19 cellular contexts compared by ENCODE assay signal in the genomic region with DNA sequence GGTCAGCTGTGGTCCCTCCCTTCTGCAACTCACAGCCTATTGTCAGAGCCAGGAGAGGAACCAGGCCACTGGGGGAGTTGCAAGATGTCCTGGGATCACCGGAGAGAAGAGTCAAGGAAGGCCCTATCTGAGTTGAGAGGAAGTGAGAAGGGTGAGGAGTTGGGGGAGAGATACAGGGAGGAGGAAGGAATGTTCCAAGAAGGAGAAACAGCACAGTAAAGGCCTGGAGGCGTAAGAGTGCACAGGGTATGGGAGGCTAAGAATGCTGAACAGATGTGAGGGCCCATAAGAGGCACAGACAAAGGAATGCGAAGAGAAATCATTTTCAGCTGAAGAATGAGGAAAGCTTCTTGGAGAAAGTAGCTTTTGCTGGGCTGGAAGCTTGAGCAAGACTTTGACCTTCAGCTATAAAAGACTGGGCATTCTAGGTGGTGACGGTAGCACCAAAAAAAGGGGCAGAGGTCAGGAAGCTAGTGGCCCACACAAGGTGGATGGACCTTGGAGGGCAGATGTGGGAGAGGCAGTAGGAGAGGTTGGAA. TPM values are rescaled to one million over a fixed set of nuclear protein-coding genes. Genes with fewer than 3 reads are reported as not detected.
A peak's percentile ranks its signal among the peaks of the same experiment; 100 is the strongest.
DNase-seq lines count a peak whose midpoint lies in the region; ATAC-seq and TF ChIP-seq lines count a peak whose summit lies in the region.
"Had no signal": no experiment of that assay in that cellular context is flagged by ENCODE, and none has a peak within 500 bp of the region (broad histone marks: within the 10 kb centered on the region; RNA-seq: fewer than 3 reads in every experiment).

No MANE protein-coding gene starts in this region.

- no peak overlapping the region for H2BK15ac ChIP-seq in mesenchymal stem cell (ENCODE audit: low read depth, poor library complexity, severe bottlenecking)

- DNase-seq in Right ventricle myocardium superior (peak; percentile 26), heart right ventricle (no peak), colonic mucosa (peak; percentile 57), mesenchymal stem cell (peak; percentile 53), mesenteric fat pad (ENCODE audit: low spot score) (no peak)
- DNase-seq: activated CD4-positive, alpha-beta T cell treated with anti-CD3 and anti-CD28 coated beads, Interleukin-2, amount 50 U/mL, for 48 hours; activated naive CD4-positive, alpha-beta T cell treated with Interleukin-2 at 50 U/mL for 16 hours; cortex of kidney; DMS53; Karpas-422; NCI-H2107 had no signal

- H3K27me3 ChIP-seq in heart right ventricle (no peaks in the 10 kb centered on the region), colonic mucosa (no peaks in the 10 kb centered on the region), mesenchymal stem cell (ENCODE audit: control insufficient read depth in 1 of 2, insufficient read depth in 1 of 2, low read length in 2 of 2) (no peaks in the 10 kb centered on the region), gastroesophageal sphincter (peaks cover under 1% of the 10 kb centered on the region)

- TF ChIP-seq CTCF in heart right ventricle (IDR thresholded peaks at IDR 0.05) (no peak), colonic mucosa (IDR thresholded peaks at IDR 0.05) (no peak), gastroesophageal sphincter (IDR thresholded peaks at IDR 0.05) (no peak)

- no peak overlapping the region for H3K4me3 ChIP-seq in heart right ventricle
- H3K4me3 ChIP-seq in colonic mucosa: no peak overlapping the region
- H3K4me3 ChIP-seq in mesenchymal stem cell (ENCODE audit: insufficient read depth in 1 of 2, low read depth in 1 of 2, low read length in 2 of 2): no peak overlapping the region
- H3K4me3 ChIP-seq in gastroesophageal sphincter: no peak overlapping the region

- H3K18ac ChIP-seq in mesenchymal stem cell (ENCODE audit: low read depth in 1 of 2, low read length in 2 of 2): peak overlapping the region in 1 of 2 experiments; percentile 11

- H4K91ac ChIP-seq in mesenchymal stem cell (ENCODE audit: low read length): no peak overlapping the region

- H3K27ac ChIP-seq in heart right ventricle: no peak overlapping the region
- H3K27ac ChIP-seq in colonic mucosa: peak overlapping the region; percentile 69
- H3K27ac ChIP-seq in mesenchymal stem cell (ENCODE audit: low read length, poor library complexity, severe bottlenecking): no peak overlapping the region
- no peak overlapping the region for H3K27ac ChIP-seq in gastroesophageal sphincter

- H3K9me3 ChIP-seq in heart right ventricle (no peaks in the 10 kb centered on the region), colonic mucosa (no peaks in the 10 kb centered on the region), mesenchymal stem cell (ENCODE audit: control insufficient read depth, low read length) (no peaks in the 10 kb centered on the region), gastroesophageal sphincter (no peaks in the 10 kb centered on the region)

- no peaks in the 10 kb centered on the region for H3K79me1 ChIP-seq in mesenchymal stem cell (replicated peaks; ENCODE audit: low read length, poor library complexity, severe bottlenecking)

- peaks cover 0 to 42% (median 9%) of the 10 kb centered on the region in 9 donors for H3K4me1 ChIP-seq in heart right ventricle
- H3K4me1 ChIP-seq in colonic mucosa: peaks cover 5% of the 10 kb centered on the region
- H3K4me1 ChIP-seq in mesenchymal stem cell (ENCODE audit: control insufficient read depth, insufficient read depth, low read depth, low read length): peaks cover 19% of the 10 kb centered on the region
- peaks cover 0 to 5% (median 3%) of the 10 kb centered on the region in 3 donors for H3K4me1 ChIP-seq in gastroesophageal sphincter

- TF ChIP-seq POLR2A in gastroesophageal sphincter (IDR thresholded peaks at IDR 0.05): no peak

- H2BK12ac ChIP-seq in mesenchymal stem cell (ENCODE audit: low read length in 2 of 2): peak overlapping the region in 1 of 2 experiments; percentile 21

- no peak overlapping the region for H3K4ac ChIP-seq in mesenchymal stem cell (ENCODE audit: low read depth in 1 of 2, low read length in 2 of 2)

- H4K8ac ChIP-seq in mesenchymal stem cell (ENCODE audit: low read length): no peak overlapping the region

- H3K9ac ChIP-seq in colonic mucosa (ENCODE audit: low read depth in 2 of 2, low read length in 2 of 2) (no peak overlapping the region), mesenchymal stem cell (ENCODE audit: low read length) (peak overlapping the region; percentile 33)

- H3K23ac ChIP-seq in mesenchymal stem cell (ENCODE audit: low read length in 2 of 2): no peak overlapping the region

- no peak overlapping the region for H3K4me2 ChIP-seq in mesenchymal stem cell (ENCODE audit: low read length, poor library complexity, severe bottlenecking)

- ATAC-seq in Right ventricle myocardium superior (ENCODE audit: poor library complexity) (no peak), heart right ventricle (no peak), HG02678 (IDR thresholded peaks at IDR 0.05; ENCODE audit: unreplicated experiment) (no peak), gastroesophageal sphincter (no peak), HG03442 (IDR thresholded peaks at IDR 0.05; ENCODE audit: unreplicated experiment) (no peak)

- no peak for TF ChIP-seq EP300 in gastroesophageal sphincter (IDR thresholded peaks at IDR 0.05)

- H2AFZ ChIP-seq in mesenchymal stem cell (ENCODE audit: low read depth, low read length): no peak overlapping the region

- H2AK5ac ChIP-seq in mesenchymal stem cell (ENCODE audit: low read length, severe bottlenecking): no peak overlapping the region

- H2BK5ac ChIP-seq in mesenchymal stem cell (ENCODE audit: low read depth, low read length, poor library complexity, severe bottlenecking): no peak overlapping the region

- H3K36me3 ChIP-seq in heart right ventricle (no peaks in the 10 kb centered on the region), colonic mucosa (no peaks in the 10 kb centered on the region), mesenchymal stem cell (ENCODE audit: control insufficient read depth in 1 of 2, insufficient read depth in 2 of 2, low read depth in 1 of 2, low read length in 2 of 2) (peaks cover 0 to 6% of the 10 kb centered on the region in 2 experiments), gastroesophageal sphincter (no peaks in the 10 kb centered on the region)

- H2BK120ac ChIP-seq in mesenchymal stem cell (ENCODE audit: low read depth, low read length): no peak overlapping the region

- no peak overlapping the region for H3K14ac ChIP-seq in mesenchymal stem cell (ENCODE audit: low read length in 2 of 2)

- 73 to 74% methylated on average over 4 of the region's 4 CpGs for WGBS in heart right ventricle, 2 donors
- 77% methylated on average over 4 of the region's 4 CpGs for WGBS in mesenchymal stem cell
- 85 to 88% methylated on average over 2 to 4 of the region's 4 CpGs for WGBS in gastroesophageal sphincter (ENCODE audit: low coverage in 1 of 2), 2 donors

- intact Hi-C loops in Right ventricle myocardium superior (cut with DNase I) (no loop called here), heart right ventricle (cut with DNase I) (no loop called here), colonic mucosa (cut with DNase I) (no loop called here)

RNA-seq across cellular contexts. Expression of gene CSF1R, which starts 21.6 kb away (rescaled TPM):
- 19.5 TPM for total RNA-seq in Right ventricle myocardium superior
- total RNA-seq in heart right ventricle: 10 to 100 TPM in 7 of 10 donors, 1 to 10 TPM in 3; 6.8 to 83.9 (median 11.2) TPM
- polyA plus RNA-seq in heart right ventricle: 1 to 10 TPM; 4.8 to 6.4 TPM
- total RNA-seq in colonic mucosa: 10 to 100 TPM in 1 of 2 donors, 1 to 10 TPM in 1; 7.2 to 26.1 TPM
- polyA plus RNA-seq in mesenchymal stem cell (2013, experiment 1 of 2): 0.06 TPM
- 0.12 TPM for polyA plus RNA-seq in mesenchymal stem cell (2013, experiment 2 of 2)
- 58.6 TPM for total RNA-seq in mesenteric fat pad
- 10 to 100 TPM; 12.3 to 58.0 (median 35.2) TPM for total RNA-seq in gastroesophageal sphincter
- total RNA-seq: progenitor cell of endocrine pancreas had no signal

RNA-seq across cellular contexts. Expression of gene PDGFRB, which starts 47.7 kb away (rescaled TPM):
- total RNA-seq in Right ventricle myocardium superior: 47.0 TPM
- total RNA-seq in heart right ventricle: 100 to 1,000 TPM in 1 of 10 donors, 10 to 100 TPM in 9; 15.5 to 101 (median 35.9) TPM
- polyA plus RNA-seq in heart right ventricle: 10 to 100 TPM; 49.1 to 54.3 TPM
- total RNA-seq in colonic mucosa: 10 to 100 TPM in 1 of 2 donors, 1 to 10 TPM in 1; 8.6 to 18.1 TPM
- polyA plus RNA-seq in mesenchymal stem cell (2013, experiment 1 of 2): 203 TPM
- 211 TPM for polyA plus RNA-seq in mesenchymal stem cell (2013, experiment 2 of 2)
- 201 TPM for total RNA-seq in mesenteric fat pad
- total RNA-seq in gastroesophageal sphincter: 100 to 1,000 TPM in 3 of 4 donors, 10 to 100 TPM in 1; 87.5 to 161 (median 113) TPM

RNA-seq across cellular contexts. Expression of gene CDX1, which starts 58.6 kb away (rescaled TPM):
- total RNA-seq in Right ventricle myocardium superior (not detected), heart right ventricle (under 1 TPM in 1 of 10 donors, not detected in 9; 0.32 TPM), colonic mucosa (100 to 1,000 TPM; 299 to 498 TPM), mesenteric fat pad (0.35 TPM), gastroesophageal sphincter (not detected)
- under 1 TPM in 1 of 2 donors, not detected in 1; 0.13 TPM for polyA plus RNA-seq in heart right ventricle
- 0.08 TPM for polyA plus RNA-seq in mesenchymal stem cell (2013, experiment 1 of 2)
- polyA plus RNA-seq in mesenchymal stem cell (2013, experiment 2 of 2): 0.03 TPM
- total RNA-seq: A172; lower leg skin; subcutaneous adipose tissue; T-helper 1 cell treated with Interleukin-12 subunit alpha and Interleukin-12 subunit beta and Interleukin-4 antibody, amounts not matched to agents 30 ng/mL and 1 ng/mL, for 36 hours had no signal

Comparison
In these comparisons a context has a peak if more than half of its experiments do, and no peak if none do; other contexts are left out.
1. DNase-seq: peak in Right ventricle myocardium superior (single experiment), colonic mucosa (single experiment) and mesenchymal stem cell (single experiment); none in heart right ventricle (0 of 2) and mesenteric fat pad (single experiment).
2. RNA of gene CDX1, which starts 58.6 kb away (total RNA-seq): 299 to 498 TPM in colonic mucosa; 0.35 TPM in mesenteric fat pad (single experiment), 0.32 TPM in heart right ventricle, not detected in Right ventricle myocardium superior (single experiment) and not detected in gastroesophageal sphincter; every median in the first group is over 100 times any median in the second.